Comparison of ENCODE assay signal across 9 cellular contexts in the genomic region with DNA sequence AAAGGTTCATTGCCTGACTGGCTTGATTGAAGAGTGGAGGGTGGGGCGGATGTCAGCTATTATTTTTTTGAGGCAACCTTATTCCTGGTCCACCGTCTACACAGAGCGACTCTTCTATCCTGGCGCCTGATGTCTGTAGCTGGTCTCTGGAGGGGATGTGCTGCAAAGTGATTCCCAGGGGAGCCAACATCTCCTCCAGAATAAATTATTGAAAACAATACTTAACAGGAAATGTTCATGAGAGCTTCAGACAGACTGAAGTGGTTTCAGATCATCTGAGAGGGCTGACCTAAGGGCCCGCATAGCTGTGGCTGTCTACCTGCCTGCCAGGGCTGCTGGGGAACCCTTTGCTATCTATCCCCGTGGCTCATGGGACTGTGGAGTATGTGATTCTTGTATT.
DNase-seq lines count a peak whose midpoint lies in the region; ATAC-seq, FAIRE-seq and TF ChIP-seq lines count a peak whose summit lies in the region.
"Had no signal": no experiment of that assay in that cellular context is flagged by ENCODE, and none has a peak within 500 bp of the region (broad histone marks: within the 10 kb centered on the region; RNA-seq: fewer than 3 reads in every experiment).

No MANE protein-coding gene starts in this region.

- no peaks in the 10 kb centered on the region for H3K9me3 ChIP-seq in BLaER1 treated with 17β-estradiol and CSF1 and Interleukin-3, amounts not matched to agents 10 nM and 100 nM (replicated peaks in 1 of 11)
- H3K9me3 ChIP-seq in left ventricle myocardium inferior (replicated peaks) (no peaks in the 10 kb centered on the region), neuronal stem cell (replicated peaks in 1 of 2; ENCODE audit: control insufficient read depth in 2 of 2, insufficient read depth in 1 of 2, low read depth in 1 of 2, low read length in 2 of 2) (no peaks in the 10 kb centered on the region)

- DNase-seq in GM19239 (ENCODE audit: insufficient read length, low spot score) (no peak), NCI-H1105 (lab: John Stamatoyannopoulos, UW) (peak; percentile 2), left ventricle myocardium inferior (no peak), G401 (ENCODE audit: low spot score) (no peak), neuronal stem cell (ENCODE audit: low spot score) (no peak), GM13976 (ENCODE audit: low spot score) (no peak)

- no peak overlapping the region for H2AFZ ChIP-seq in neuronal stem cell (ENCODE audit: low read length)
- H2AFZ ChIP-seq: hepatocyte had no signal

- H2BK5ac ChIP-seq in neuronal stem cell (ENCODE audit: low read length): no peak overlapping the region

- intact Hi-C loops in left ventricle myocardium inferior (cut with micrococcal nuclease): no loop called here

- no peak overlapping the region for H3K23ac ChIP-seq in neuronal stem cell (ENCODE audit: low read depth, low read length, poor library complexity)

- in situ Hi-C loops in G401 (cut with HindIII; ENCODE audit: low sequenced_read_pairs): no loop called here
- in situ Hi-C loops in GM13976 (cut with MboI; ENCODE audit: low sequenced_read_pairs, unreplicated experiment): no loop called here

- no CpG with 5 or more reads among the region's 6 CpGs for WGBS in neuronal stem cell (ENCODE audit: extremely low coverage in 2 of 2, insufficient read length in 2 of 2, insufficient replicate concordance in 1 of 2), 2 donors

- H3K4ac ChIP-seq in neuronal stem cell (ENCODE audit: low read length): no peak overlapping the region

- FAIRE-seq in GM19239 (lab: Jason Lieb, UNC): peak; percentile 94

- TF ChIP-seq CTCF in left ventricle myocardium inferior (IDR thresholded peaks at IDR 0.05; ENCODE audit: borderline replicate concordance) (no peak), GM13976 (IDR thresholded peaks at IDR 0.05; ENCODE audit: borderline replicate concordance, control extremely low read depth, extremely low read depth, insufficient read depth, missing control alignments) (no peak)

- H3K4me1 ChIP-seq in BLaER1 treated with 17β-estradiol and CSF1 and Interleukin-3, amounts not matched to agents 10 nM and 100 nM: peaks cover 0 to 37% (median 33%) of the 10 kb centered on the region in 10 experiments; a peak in 16 of 20 replicates
- H3K4me1 ChIP-seq in left ventricle myocardium inferior (peaks cover 20% of the 10 kb centered on the region), neuronal stem cell (ENCODE audit: control insufficient read depth in 2 of 2, insufficient read depth in 1 of 2, low read depth in 1 of 2, low read length in 2 of 2) (peaks cover 9 to 19% of the 10 kb centered on the region in 2 donors)

- no peak overlapping the region for H3K4me3 ChIP-seq in BLaER1 treated with 17β-estradiol and CSF1 and Interleukin-3, amounts not matched to agents 10 nM and 100 nM
- H3K4me3 ChIP-seq in left ventricle myocardium inferior (no peak overlapping the region), neuronal stem cell (ENCODE audit: low read length in 2 of 2) (no peak overlapping the region)
- H3K4me3 ChIP-seq: hepatocyte had no signal

- no peak overlapping the region for H3K9ac ChIP-seq in BLaER1 treated with 17β-estradiol and CSF1 and Interleukin-3, amounts not matched to agents 10 nM and 100 nM
- H3K9ac ChIP-seq in neuronal stem cell (ENCODE audit: low read depth, low read length, poor library complexity): no peak overlapping the region

- no peak overlapping the region for H2BK12ac ChIP-seq in neuronal stem cell (ENCODE audit: low read length)

- H2BK120ac ChIP-seq in neuronal stem cell (ENCODE audit: low read depth, low read length): no peak overlapping the region

- peak; percentile 40 for ATAC-seq in HG02884 (IDR thresholded peaks at IDR 0.05; ENCODE audit: unreplicated experiment)

- no peak overlapping the region for H2AK5ac ChIP-seq in neuronal stem cell (ENCODE audit: low read depth, low read length)

- no peak overlapping the region for H3K14ac ChIP-seq in neuronal stem cell (ENCODE audit: low read length)

- H4K8ac ChIP-seq in neuronal stem cell (ENCODE audit: low read depth, low read length): no peak overlapping the region

- H4K20me1 ChIP-seq in BLaER1 treated with 17β-estradiol and CSF1 and Interleukin-3, amounts not matched to agents 10 nM and 100 nM: no peaks in the 10 kb centered on the region

- no peak overlapping the region for H4K91ac ChIP-seq in neuronal stem cell (ENCODE audit: low read depth, low read length, poor library complexity)

- peak overlapping the region in 9 of 11 experiments; percentile 7 to 71 (median 52); a peak in 14 of 22 replicates for H3K4me2 ChIP-seq in BLaER1 treated with 17β-estradiol and CSF1 and Interleukin-3, amounts not matched to agents 10 nM and 100 nM
- H3K4me2 ChIP-seq in neuronal stem cell (ENCODE audit: insufficient read depth, low read length, poor library complexity, severe bottlenecking): no peak overlapping the region
- H3K4me2 ChIP-seq: hepatocyte had no signal

- H3K79me1 ChIP-seq in neuronal stem cell (ENCODE audit: low read depth, low read length): no peaks in the 10 kb centered on the region

- no peak overlapping the region for H3K27ac ChIP-seq in BLaER1 treated with 17β-estradiol and CSF1 and Interleukin-3, amounts not matched to agents 10 nM and 100 nM
- no peak overlapping the region for H3K27ac ChIP-seq in left ventricle myocardium inferior (replicated peaks)
- H3K27ac ChIP-seq in neuronal stem cell (replicated peaks; ENCODE audit: low read length): no peak overlapping the region
- H3K27ac ChIP-seq: hepatocyte had no signal

- H3K36me3 ChIP-seq in BLaER1 treated with 17β-estradiol and CSF1 and Interleukin-3, amounts not matched to agents 10 nM and 100 nM: no peaks in the 10 kb centered on the region
- H3K36me3 ChIP-seq in left ventricle myocardium inferior (no peaks in the 10 kb centered on the region), neuronal stem cell (replicated peaks in 1 of 2; ENCODE audit: control insufficient read depth in 2 of 2, insufficient read depth in 2 of 2, low read length in 2 of 2) (no peaks in the 10 kb centered on the region)

- H3K27me3 ChIP-seq in BLaER1 treated with 17β-estradiol and CSF1 and Interleukin-3, amounts not matched to agents 10 nM and 100 nM: no peaks in the 10 kb centered on the region
- H3K27me3 ChIP-seq in left ventricle myocardium inferior (ENCODE audit: low read depth) (no peaks in the 10 kb centered on the region), neuronal stem cell (ENCODE audit: control insufficient read depth in 3 of 3, insufficient read depth in 3 of 3, low read depth in 1 of 3, low read length in 3 of 3) (peaks cover 0 to 3% (median 0%) of the 10 kb centered on the region in 3 experiments)
- H3K27me3 ChIP-seq: hepatocyte had no signal

- H3K18ac ChIP-seq in neuronal stem cell (ENCODE audit: low read length): no peak overlapping the region

- H2BK15ac ChIP-seq in neuronal stem cell (ENCODE audit: low read length): no peak overlapping the region
